In the genomic region with DNA sequence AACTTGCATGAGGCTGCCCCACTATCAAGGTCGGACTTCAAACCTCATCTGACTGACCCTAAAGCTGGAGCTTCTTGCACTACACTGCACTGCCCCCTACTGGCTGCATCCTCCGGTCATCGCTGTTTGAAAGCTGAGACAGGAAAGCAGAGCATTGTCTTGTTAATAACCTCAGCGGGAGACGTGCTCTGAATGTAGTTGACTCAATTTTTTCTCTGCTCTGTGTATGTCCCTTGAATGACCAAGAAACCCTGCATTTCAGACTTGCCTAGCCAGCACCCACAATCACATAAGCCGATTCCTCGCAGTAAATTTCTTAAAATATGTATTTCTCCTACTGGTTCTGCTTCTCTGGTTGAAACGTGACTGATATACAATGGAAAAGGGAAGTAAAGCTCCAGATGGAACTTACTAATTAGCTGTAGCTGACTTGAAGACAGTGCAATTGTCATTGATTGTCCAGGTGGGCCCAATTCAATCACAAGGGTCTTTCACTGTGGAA, we compare ENCODE assay signal across 9 cellular contexts. TPM values are rescaled to one million over a fixed set of nuclear protein-coding genes. Genes with fewer than 3 reads are reported as not detected.
A peak's percentile ranks its signal among the peaks of the same experiment; 100 is the strongest.
DNase-seq lines count a peak whose midpoint lies in the region; ATAC-seq, FAIRE-seq and TF ChIP-seq lines count a peak whose summit lies in the region.
"Had no signal": no experiment of that assay in that cellular context is flagged by ENCODE, and none has a peak within 500 bp of the region (broad histone marks: within the 10 kb centered on the region; RNA-seq: fewer than 3 reads in every experiment).

No MANE protein-coding gene starts in this region.

- peaks cover 11% of the 10 kb centered on the region for H3K4me1 Mint-ChIP-seq in dendritic cell treated with granulocyte-macrophage colony-stimulating factor and Interleukin-4, amounts not matched to agents 40 ng/mL and 50 ng/mL, for 4 days (ENCODE audit: low read depth)

- TF ChIP-seq POLR2A in HepG2 (IDR thresholded peaks at IDR 0.05; ENCODE audit: insufficient read depth in 1 of 2, low read depth in 2 of 2, low read length in 2 of 2): no peak

- H3K79me2 ChIP-seq in HepG2 (ENCODE audit: insufficient read depth, low read length): no peaks in the 10 kb centered on the region

- H3K27me3 Mint-ChIP-seq in dendritic cell treated with granulocyte-macrophage colony-stimulating factor and Interleukin-4, amounts not matched to agents 40 ng/mL and 50 ng/mL, for 4 days: peaks cover 34% of the 10 kb centered on the region

- H2AFZ ChIP-seq in HepG2 (ENCODE audit: low read length): no peak overlapping the region

- POLR2A ChIA-PET in BJ (lab: Charles Lee) (interaction anchor here (0.9 kb wide), 1 partner anchor 347 kb away, joined by 3 read pairs; no protein-coding TSS in a partner anchor), HepG2 (lab: Yijun Ruan, JAX) (no interaction called here)

- no peaks in the 10 kb centered on the region for H3K36me3 Mint-ChIP-seq in dendritic cell treated with granulocyte-macrophage colony-stimulating factor and Interleukin-4, amounts not matched to agents 40 ng/mL and 50 ng/mL, for 4 days (ENCODE audit: low read depth)

- no peaks in the 10 kb centered on the region for H3K27me3 ChIP-seq in BJ (ENCODE audit: control insufficient read depth, insufficient read depth, low read length)
- no peaks in the 10 kb centered on the region for H3K27me3 ChIP-seq in HepG2 (ENCODE audit: control insufficient read depth in 1 of 2, insufficient read depth in 2 of 2, low read length in 2 of 2)

- TF ChIP-seq RAD21 in HepG2 (CRISPR knock-in tag; IDR thresholded peaks at IDR 0.05): peak; percentile 74; the same call in 1 of the 2 replicates

- H3K9me3 Mint-ChIP-seq in dendritic cell treated with granulocyte-macrophage colony-stimulating factor and Interleukin-4, amounts not matched to agents 40 ng/mL and 50 ng/mL, for 4 days: no peaks in the 10 kb centered on the region

- no peaks in the 10 kb centered on the region for H3K36me3 ChIP-seq in BJ (ENCODE audit: control insufficient read depth, insufficient read depth, low read length)
- no peaks in the 10 kb centered on the region for H3K36me3 ChIP-seq in HepG2 (replicated peaks in 1 of 2; ENCODE audit: control insufficient read depth in 1 of 2, insufficient read depth in 2 of 2, low read length in 2 of 2)

- in situ Hi-C loops in HepG2 (cut with HindIII; ENCODE audit: extremely low pct_ligation_motif_present, low pct_unique_long_range_greater_than_20kb): loop anchor here (5.0 kb wide), 2 partner anchors 79 to 349 kb away; no protein-coding TSS in a partner anchor

- ATAC-seq in HG03442 (IDR thresholded peaks at IDR 0.05; ENCODE audit: unreplicated experiment) (peak; percentile 76), HepG2 (peak; percentile 96)

- no peak overlapping the region for H3K9ac ChIP-seq in HepG2 (ENCODE audit: insufficient read depth, low read depth, low read length)

- peak; percentile 93 for TF ChIP-seq CTCF in BJ (IDR thresholded peaks at IDR 0.05; ENCODE audit: insufficient read depth, low read depth, low read length)
- TF ChIP-seq CTCF in HepG2 (CRISPR knock-in tag; IDR thresholded peaks at IDR 0.05): peak; percentile 93

- no peaks in the 10 kb centered on the region for H4K20me1 ChIP-seq in HepG2 (ENCODE audit: insufficient read depth, low read length)

- H3K4me3 ChIP-seq in BJ (ENCODE audit: low read depth, low read length): no peak overlapping the region
- no peak overlapping the region for H3K4me3 ChIP-seq in HepG2 (replicated peaks in 1 of 3; ENCODE audit: insufficient read depth in 1 of 3, low read depth in 2 of 3, low read length in 3 of 3)

- 0 out of 2 replicates have a peak, but pooled peaks cover 3% of the 10 kb centered on the region for H3K9me3 ChIP-seq in HepG2 (ENCODE audit: low read length)

- no peaks in the 10 kb centered on the region for H3K4me1 ChIP-seq in HepG2 (ENCODE audit: insufficient read depth, low read length)

- CTCF ChIA-PET in BJ (lab: Yijun Ruan, JAX) (interaction anchor here (0.6 to 5.5 kb wide), 43 partner anchors 10 to 1032 kb away, joined by 3 to 138 read pairs (median 4); no protein-coding TSS in a partner anchor), HepG2 (lab: Yijun Ruan, JAX; ENCODE audit: low intra/inter-chr PET ratio, low total read pairs) (interaction anchor here (0.6 to 2.8 kb wide), 4 partner anchors 79 to 347 kb away, joined by 3 to 35 read pairs (median 18); no protein-coding TSS in a partner anchor)

- BruUV-seq in HepG2 (replicated peaks; lab: Mats Ljungman, UMichigan): no TSS peak

- peak; percentile 81 for FAIRE-seq in HepG2 (lab: Jason Lieb, UNC)

- WGBS in HepG2 (ENCODE audit: low lambda C conversion rate): 2% methylated on average over 8 of the region's 8 CpGs

- peak overlapping the region; percentile 51 for H3K4me3 Mint-ChIP-seq in dendritic cell treated with granulocyte-macrophage colony-stimulating factor and Interleukin-4, amounts not matched to agents 40 ng/mL and 50 ng/mL, for 4 days

- TF ChIP-seq EP300 in HepG2 (IDR thresholded peaks at IDR 0.05; ENCODE audit: low read depth in 2 of 2, low read length in 2 of 2): no peak
- TF ChIP-seq EP300 in HepG2 (CRISPR knock-in tag; IDR thresholded peaks at IDR 0.05; ENCODE audit: borderline replicate concordance): no peak

- no peak overlapping the region for H3K4me2 ChIP-seq in HepG2 (ENCODE audit: low read depth, low read length)

- no peak overlapping the region for H3K27ac ChIP-seq in HepG2 (ENCODE audit: extremely low read length, insufficient read depth, low read length)

- DNase-seq in BJ (ENCODE audit: low read depth) (peak; percentile 31), GM19238 (ENCODE audit: insufficient read length, low spot score) (peak; percentile 19), NCI-H524 (lab: John Stamatoyannopoulos, UW) (peak; percentile 89 to 96), HepG2 (ENCODE audit: low spot score) (peak; percentile 75)
- DNase-seq in activated CD4-positive, alpha-beta T cell treated with anti-CD3 and anti-CD28 coated beads for 4 hours: peak; percentile 63 to 75
- DNase-seq in stimulated activated CD4-positive, alpha-beta T cell treated with anti-CD3 and anti-CD28 coated beads, TNF-alpha, amount 100 ng/mL, for 4 hours (ENCODE audit: low read depth in 3 of 3): peak; percentile 49 to 61 (median 50)

- H3K27ac Mint-ChIP-seq in dendritic cell treated with granulocyte-macrophage colony-stimulating factor and Interleukin-4, amounts not matched to agents 40 ng/mL and 50 ng/mL, for 4 days: no peak overlapping the region

- intact Hi-C loops in dendritic cell treated with granulocyte-macrophage colony-stimulating factor and Interleukin-4, amounts not matched to agents 40 ng/mL and 50 ng/mL, for 4 days (cut with micrococcal nuclease): loop anchor here (1.0 kb wide), 1 partner anchor 78 kb away; no protein-coding TSS in a partner anchor
- intact Hi-C loops in HepG2 (cut with micrococcal nuclease; ENCODE audit: unreplicated experiment): loop anchor here (1.0 kb wide), 2 partner anchors 79 to 347 kb away; no protein-coding TSS in a partner anchor

RNA-seq across cellular contexts. Expression of a gene that starts 27.8 kb away (rescaled TPM):
- polyA plus RNA-seq in BJ (2011; rRNA removed): 0.09 and 0.16 TPM in 2 replicates
- 0.09 TPM in 1 of 2 replicates, not detected in the other for polyA minus RNA-seq in BJ (2011; rRNA and poly(A)+ RNA removed)
- total RNA-seq in HepG2 (2016; rRNA removed; fragmentation: Illumina TruSeq; extraction: Trizol): not detected in 2 replicates
- not detected in 2 replicates for total RNA-seq in HepG2 (2016; cell fraction: cytosol; rRNA removed; fragmentation: Illumina TruSeq; extraction: Trizol; ENCODE audit: low read depth)
- total RNA-seq in HepG2 (2016; cell fraction: insoluble cytoplasmic fraction; rRNA removed; fragmentation: Illumina TruSeq; extraction: Trizol): not detected in 2 replicates
- not detected in 2 replicates for total RNA-seq in HepG2 (2016; cell fraction: membrane; rRNA removed; fragmentation: Illumina TruSeq; extraction: Trizol)
- not detected in 2 replicates for total RNA-seq in HepG2 (2016; cell fraction: nucleus; rRNA removed; fragmentation: Illumina TruSeq; extraction: Trizol)
- not detected in 2 replicates for polyA plus RNA-seq in HepG2 (2011; rRNA removed)
- polyA plus RNA-seq in HepG2 (2011; cell fraction: cytosol; rRNA removed): not detected in 2 replicates
- not detected in 2 replicates for polyA plus RNA-seq in HepG2 (2011; cell fraction: nucleus; rRNA removed)
- polyA plus RNA-seq in HepG2 (2012): not detected in 2 replicates
- polyA plus RNA-seq in HepG2 (2016; cell fraction: cytosol; fragmentation: Illumina TruSeq; extraction: Trizol; ENCODE audit: low read depth): not detected in 2 replicates
- not detected in 2 replicates for polyA plus RNA-seq in HepG2 (2016; cell fraction: insoluble cytoplasmic fraction; fragmentation: Illumina TruSeq; extraction: Trizol; ENCODE audit: low read depth)
- not detected in 2 replicates for polyA plus RNA-seq in HepG2 (2016; cell fraction: membrane; fragmentation: Illumina TruSeq; extraction: Trizol; ENCODE audit: low read depth)
- polyA plus RNA-seq in HepG2 (2016; cell fraction: nucleus; fragmentation: Illumina TruSeq; extraction: Trizol; ENCODE audit: insufficient read depth, low read depth): not detected in 2 replicates
- polyA minus RNA-seq in HepG2 (2011; rRNA and poly(A)+ RNA removed; ENCODE audit: low replicate concordance): 0.09 TPM in 1 of 2 replicates, not detected in the other
- polyA minus RNA-seq in HepG2 (2011; cell fraction: cytosol; rRNA and poly(A)+ RNA removed): not detected in 2 replicates
- polyA minus RNA-seq in HepG2 (2011; cell fraction: nucleus; rRNA and poly(A)+ RNA removed): not detected in 2 replicates
- total RNA-seq: T-helper 1 cell treated with Interleukin-12 subunit alpha and Interleukin-12 subunit beta and Interleukin-4 antibody, amounts not matched to agents 30 ng/mL and 1 ng/mL, for 36 hours had no signal

RNA-seq across cellular contexts. Expression of a gene that starts 36.3 kb away (rescaled TPM):
- polyA plus RNA-seq in BJ (2011; rRNA removed) (36.2 and 37.0 TPM in 2 replicates), HepG2 (2011; rRNA removed) (20.2 and 25.3 TPM in 2 replicates)
- 4.3 and 4.7 TPM in 2 replicates for polyA minus RNA-seq in BJ (2011; rRNA and poly(A)+ RNA removed)
- total RNA-seq in HepG2 (2016; rRNA removed; fragmentation: Illumina TruSeq; extraction: Trizol): 39.3 and 47.7 TPM in 2 replicates
- total RNA-seq in HepG2 (2016; cell fraction: cytosol; rRNA removed; fragmentation: Illumina TruSeq; extraction: Trizol; ENCODE audit: low read depth): 47.1 and 47.5 TPM in 2 replicates
- total RNA-seq in HepG2 (2016; cell fraction: insoluble cytoplasmic fraction; rRNA removed; fragmentation: Illumina TruSeq; extraction: Trizol): 38.0 and 46.0 TPM in 2 replicates
- total RNA-seq in HepG2 (2016; cell fraction: membrane; rRNA removed; fragmentation: Illumina TruSeq; extraction: Trizol): 75.7 and 77.8 TPM in 2 replicates
- total RNA-seq in HepG2 (2016; cell fraction: nucleus; rRNA removed; fragmentation: Illumina TruSeq; extraction: Trizol): 22.3 and 25.5 TPM in 2 replicates
- polyA plus RNA-seq in HepG2 (2011; cell fraction: cytosol; rRNA removed): 10.7 and 14.1 TPM in 2 replicates
- polyA plus RNA-seq in HepG2 (2011; cell fraction: nucleus; rRNA removed): 5.8 and 9.1 TPM in 2 replicates
- 22.0 and 27.1 TPM in 2 replicates for polyA plus RNA-seq in HepG2 (2012)
- 37.3 and 45.6 TPM in 2 replicates for polyA plus RNA-seq in HepG2 (2016; cell fraction: cytosol; fragmentation: Illumina TruSeq; extraction: Trizol; ENCODE audit: low read depth)
- 57.8 and 60.3 TPM in 2 replicates for polyA plus RNA-seq in HepG2 (2016; cell fraction: insoluble cytoplasmic fraction; fragmentation: Illumina TruSeq; extraction: Trizol; ENCODE audit: low read depth)
- polyA plus RNA-seq in HepG2 (2016; cell fraction: membrane; fragmentation: Illumina TruSeq; extraction: Trizol; ENCODE audit: low read depth): 72.2 and 77.9 TPM in 2 replicates
- 46.2 and 47.2 TPM in 2 replicates for polyA plus RNA-seq in HepG2 (2016; cell fraction: nucleus; fragmentation: Illumina TruSeq; extraction: Trizol; ENCODE audit: insufficient read depth, low read depth)
- polyA minus RNA-seq in HepG2 (2011; rRNA and poly(A)+ RNA removed; ENCODE audit: low replicate concordance): 4.1 and 10.0 TPM in 2 replicates
- polyA minus RNA-seq in HepG2 (2011; cell fraction: cytosol; rRNA and poly(A)+ RNA removed): 13.8 and 17.3 TPM in 2 replicates
- 9.4 and 10.9 TPM in 2 replicates for polyA minus RNA-seq in HepG2 (2011; cell fraction: nucleus; rRNA and poly(A)+ RNA removed)

Comparison
In these comparisons a context has a peak if more than half of its experiments do, and no peak if none do; other contexts are left out.
1. DNase-seq: peak in every context shown above with its lines; median percentile 92 in NCI-H524; 75 in HepG2; 69 in activated CD4-positive, alpha-beta T cell treated with anti-CD3 and anti-CD28 coated beads for 4 hours; 50 in stimulated activated CD4-positive, alpha-beta T cell treated with anti-CD3 and anti-CD28 coated beads, TNF-alpha, amount 100 ng/mL, for 4 hours; 31 in BJ; 19 in GM19238.